21 cellular contexts compared by ENCODE assay signal in the genomic region with DNA sequence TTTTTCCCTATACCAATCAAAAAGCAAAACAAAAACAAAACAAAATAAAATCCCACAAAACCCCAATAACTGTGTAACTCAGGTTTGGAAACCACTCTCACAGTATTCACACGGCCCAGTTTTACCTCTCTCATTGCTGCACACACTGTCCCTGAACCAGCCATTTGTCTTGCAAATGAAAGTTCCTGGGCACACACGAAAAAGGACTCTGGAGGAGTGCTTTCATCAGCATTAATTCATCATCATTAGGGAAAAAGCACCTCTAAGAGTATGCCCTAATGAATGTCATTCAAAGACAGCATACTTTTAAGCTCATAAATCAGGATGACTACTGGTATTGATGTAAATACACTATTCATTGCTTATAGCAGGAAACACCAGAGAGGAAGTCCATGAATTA.
DNase-seq lines count a peak whose midpoint lies in the region; ATAC-seq, FAIRE-seq and TF ChIP-seq lines count a peak whose summit lies in the region.
"Had no signal": no experiment of that assay in that cellular context is flagged by ENCODE, and none has a peak within 500 bp of the region (broad histone marks: within the 10 kb centered on the region; RNA-seq: fewer than 3 reads in every experiment).

No MANE protein-coding gene starts in this region.

- TF ChIP-seq RAD21 in H1 (IDR thresholded peaks at IDR 0.05 in 1 of 2, conservative IDR thresholded peaks at IDR 0.05 in 1 of 2; ENCODE audit: low read depth in 2 of 2, low read length in 2 of 2): no peak

- no peak overlapping the region for H2BK12ac ChIP-seq in H1 (ENCODE audit: low read depth, low read length)

- DNase-seq in HAP-1 (ENCODE audit: low spot score in 2 of 2) (peak; percentile 51 to 87), H1 (ENCODE audit: low read depth in 1 of 2, low spot score in 2 of 2) (no peak), superior temporal gyrus (ENCODE audit: extremely low spot score) (peak; percentile 25)
- DNase-seq in activated CD8-positive, alpha-beta memory T cell treated with anti-CD3 and anti-CD28 coated beads, Interleukin-2, amount 10 ng/mL, durations not matched to agents 7 days and 5 days: no peak
- DNase-seq: CD4-positive, CD25-positive, alpha-beta regulatory T cell; CD8-positive, alpha-beta T cell; DMS 273 treated with DMSO at 0.1 percent for 48 hours; DMS79; EL; GDM1; GM23248; HCEC 1CT had no signal

- ATAC-seq in gastroesophageal sphincter (peak; percentile 52), HG03025 (IDR thresholded peaks at IDR 0.05; ENCODE audit: low FRiP score, unreplicated experiment) (no peak), HG03521 (IDR thresholded peaks at IDR 0.05; ENCODE audit: unreplicated experiment) (no peak), GM18505 (IDR thresholded peaks at IDR 0.05; ENCODE audit: unreplicated experiment) (no peak)
- ATAC-seq in activated CD8-positive, alpha-beta memory T cell treated with anti-CD3 and anti-CD28 coated beads, Interleukin-2, amount 10 ng/mL, durations not matched to agents 7 days and 5 days: no peak
- ATAC-seq: CD8-positive, alpha-beta T cell had no signal

- H4K5ac ChIP-seq in H1 (ENCODE audit: insufficient read length, low read depth, low read length): no peak overlapping the region

- H3K9me3 Mint-ChIP-seq in activated CD8-positive, alpha-beta memory T cell treated with anti-CD3 and anti-CD28 coated beads, Interleukin-2, amount 10 ng/mL, durations not matched to agents 7 days and 5 days (ENCODE audit: low read depth): no peaks in the 10 kb centered on the region
- H3K9me3 Mint-ChIP-seq: CD4-positive, CD25-positive, alpha-beta regulatory T cell; CD8-positive, alpha-beta T cell had no signal

- peaks cover 8% of the 10 kb centered on the region for H3K4me1 ChIP-seq in HAP-1
- peaks cover 0 to 10% (median 3%) of the 10 kb centered on the region in 4 experiments; a peak in 3 of 7 replicates for H3K4me1 ChIP-seq in H1 (replicated peaks in 1 of 4; ENCODE audit: control insufficient read depth in 3 of 4, insufficient read depth in 4 of 4, low read length in 3 of 4)
- peaks cover 0 to 38% (median 11%) of the 10 kb centered on the region in 3 donors for H3K4me1 ChIP-seq in gastroesophageal sphincter
- H3K4me1 ChIP-seq: BLaER1 had no signal

- H2BK20ac ChIP-seq in H1 (ENCODE audit: low read length): no peak overlapping the region

- TF ChIP-seq CTCF in H1 (IDR thresholded peaks at IDR 0.05; ENCODE audit: control extremely low read depth in 1 of 3, insufficient read depth in 1 of 3, low read depth in 1 of 3, low read length in 3 of 3): no peak
- TF ChIP-seq CTCF in gastroesophageal sphincter (IDR thresholded peaks at IDR 0.05): no peak

- H2BK5ac ChIP-seq in H1 (ENCODE audit: low read depth, low read length): no peak overlapping the region

- no peak overlapping the region for H3K56ac ChIP-seq in H1 (replicated peaks; ENCODE audit: insufficient read length, low read depth, low read length)

- no peak overlapping the region for H3K9ac ChIP-seq in H1 (replicated peaks in 1 of 4; ENCODE audit: extremely low read depth in 1 of 4, low read depth in 3 of 4, low read length in 3 of 4)
- H3K9ac ChIP-seq: BLaER1, GM23248 had no signal

- TF ChIP-seq EP300 in H1 (IDR thresholded peaks at IDR 0.05; ENCODE audit: borderline replicate concordance in 1 of 2, low read depth in 2 of 2, low read length in 2 of 2) (no peak), gastroesophageal sphincter (IDR thresholded peaks at IDR 0.05) (no peak)

- no peak overlapping the region for H2AK5ac ChIP-seq in H1 (ENCODE audit: low read depth, low read length)

- H3K14ac ChIP-seq in H1 (ENCODE audit: insufficient read length): no peak overlapping the region

- no peak for TF ChIP-seq POLR2A in H1 (IDR thresholded peaks at IDR 0.05; ENCODE audit: control extremely low read depth in 1 of 2, low read depth in 2 of 2, low read length in 2 of 2)
- no peak for TF ChIP-seq POLR2A in gastroesophageal sphincter (IDR thresholded peaks at IDR 0.05)
- TF ChIP-seq POLR2A in GM18505 (IDR thresholded peaks at IDR 0.05; ENCODE audit: borderline replicate concordance, extremely low read depth, insufficient read depth, insufficient read length): no peak

- H4K20me1 ChIP-seq in H1 (replicated peaks in 1 of 2; ENCODE audit: control insufficient read depth in 1 of 2, insufficient read depth in 2 of 2, low read length in 2 of 2): no peaks in the 10 kb centered on the region
- H4K20me1 ChIP-seq: BLaER1 had no signal

- H3K23ac ChIP-seq in H1 (ENCODE audit: insufficient read length): no peak overlapping the region

- H2BK120ac ChIP-seq in H1 (replicated peaks; ENCODE audit: low read depth, low read length): no peak overlapping the region

- no peaks in the 10 kb centered on the region for H3K79me1 ChIP-seq in H1 (ENCODE audit: low read depth, low read length)

- H3K4ac ChIP-seq in H1 (replicated peaks; ENCODE audit: insufficient read length, low read depth, low read length): no peak overlapping the region

- H3K27ac ChIP-seq in H1 (ENCODE audit: low read depth, low read length) (no peak overlapping the region), gastroesophageal sphincter (peak overlapping the region in 2 of 4 donors; percentile 35 to 71)
- H3K27ac ChIP-seq: BLaER1, C4-2B, GM23248 had no signal

- no peak overlapping the region for H2BK15ac ChIP-seq in H1 (ENCODE audit: low read length)

- no peaks in the 10 kb centered on the region for H3K23me2 ChIP-seq in H1 (ENCODE audit: low read depth, low read length)

- FAIRE-seq in H1 (lab: Jason Lieb, UNC): peak; percentile 24
- FAIRE-seq: D721Med, GM12891, H54 had no signal

- H3K4me2 ChIP-seq in H1 (ENCODE audit: insufficient read depth in 1 of 2, low read depth in 2 of 2, low read length in 2 of 2): no peak overlapping the region
- H3K4me2 ChIP-seq: BLaER1 had no signal

- H3K27me3 Mint-ChIP-seq in activated CD8-positive, alpha-beta memory T cell treated with anti-CD3 and anti-CD28 coated beads, Interleukin-2, amount 10 ng/mL, durations not matched to agents 7 days and 5 days: peaks cover 8% of the 10 kb centered on the region
- H3K27me3 Mint-ChIP-seq: CD4-positive, CD25-positive, alpha-beta regulatory T cell had no signal

- H4K8ac ChIP-seq in H1 (ENCODE audit: extremely low read depth, insufficient read depth, low read length): no peak overlapping the region

- no peak overlapping the region for H3K4me3 Mint-ChIP-seq in activated CD8-positive, alpha-beta memory T cell treated with anti-CD3 and anti-CD28 coated beads, Interleukin-2, amount 10 ng/mL, durations not matched to agents 7 days and 5 days
- H3K4me3 Mint-ChIP-seq: CD4-positive, CD25-positive, alpha-beta regulatory T cell; CD8-positive, alpha-beta T cell had no signal

- H3K36me3 ChIP-seq in HAP-1 (replicated peaks) (no peaks in the 10 kb centered on the region), H1 (ENCODE audit: control insufficient read depth in 2 of 4, insufficient read depth in 4 of 4, low read length in 3 of 4) (no peaks in the 10 kb centered on the region), gastroesophageal sphincter (no peaks in the 10 kb centered on the region)
- H3K36me3 ChIP-seq: BLaER1 had no signal

- H2AFZ ChIP-seq in H1 (ENCODE audit: low read length): no peak overlapping the region
- H2AFZ ChIP-seq: GM23248 had no signal

- CTCF ChIA-PET in H1 (lab: Charles Lee; ENCODE audit: partially characterized antibody): interaction anchor here (1.1 kb wide), 1 partner anchor 26 kb away, joined by 3 read pairs; no protein-coding TSS in a partner anchor
- CTCF ChIA-PET in activated CD8-positive, alpha-beta memory T cell treated with anti-CD3 and anti-CD28 coated beads, Interleukin-2, amount 10 ng/mL, durations not matched to agents 7 days and 5 days (lab: Charles Lee): interaction anchor here (1.1 kb wide), 1 partner anchor 66 kb away, joined by 3 read pairs; no protein-coding TSS in a partner anchor

- H3K18ac ChIP-seq in H1 (ENCODE audit: extremely low read depth, low read length): no peak overlapping the region

- H4K91ac ChIP-seq in H1 (replicated peaks; ENCODE audit: insufficient read length, low read length): no peak overlapping the region

- WGBS in H1 (ENCODE audit: extremely low coverage in 1 of 2, insufficient coverage in 1 of 2, insufficient read length in 1 of 2, insufficient replicate concordance in 2 of 2, low coverage in 1 of 2, low lambda C conversion rate in 2 of 2, missing lambda C conversion rate in 1 of 2), 2 experiments: 32% methylated on average over 2 of the region's 2 CpGs; no CpG with 5 or more reads in 1 of the 2 experiments
- 17 to 26% methylated on average over 2 of the region's 2 CpGs for WGBS in gastroesophageal sphincter (ENCODE audit: low coverage in 1 of 2), 2 donors

- no peaks in the 10 kb centered on the region for H3K27me3 ChIP-seq in HAP-1 (ENCODE audit: low read depth)
- no peaks in the 10 kb centered on the region for H3K27me3 ChIP-seq in H1 (replicated peaks in 1 of 4; ENCODE audit: control insufficient read depth in 3 of 4, extremely low read depth in 1 of 4, insufficient read depth in 3 of 4, low read length in 3 of 4)
- no peaks in the 10 kb centered on the region for H3K27me3 ChIP-seq in gastroesophageal sphincter
- H3K27me3 ChIP-seq: BLaER1 had no signal

- POLR2A ChIA-PET in H1 (lab: Charles Lee; ENCODE audit: partially characterized antibody): interaction anchor here (0.8 kb wide), 1 partner anchor 16 kb away, joined by 3 read pairs; no protein-coding TSS in a partner anchor

- no peaks in the 10 kb centered on the region for H3K36me3 Mint-ChIP-seq in activated CD8-positive, alpha-beta memory T cell treated with anti-CD3 and anti-CD28 coated beads, Interleukin-2, amount 10 ng/mL, durations not matched to agents 7 days and 5 days
- H3K36me3 Mint-ChIP-seq: CD4-positive, CD25-positive, alpha-beta regulatory T cell; CD8-positive, alpha-beta T cell had no signal

- in situ Hi-C loops in HAP-1 (cut with MboI; ENCODE audit: low sequenced_read_pairs): no loop called here

- no peak overlapping the region for H3K4me3 ChIP-seq in HAP-1
- no peak overlapping the region for H3K4me3 ChIP-seq in H1 (ENCODE audit: extremely low read depth in 1 of 4, insufficient read depth in 2 of 4, low read depth in 3 of 4, low read length in 4 of 4)
- H3K4me3 ChIP-seq in gastroesophageal sphincter: no peak overlapping the region
- H3K4me3 ChIP-seq: BLaER1, GM23248 had no signal

- no peak overlapping the region for H3K27ac Mint-ChIP-seq in activated CD8-positive, alpha-beta memory T cell treated with anti-CD3 and anti-CD28 coated beads, Interleukin-2, amount 10 ng/mL, durations not matched to agents 7 days and 5 days
- H3K27ac Mint-ChIP-seq: CD4-positive, CD25-positive, alpha-beta regulatory T cell; CD8-positive, alpha-beta T cell had no signal

- no peaks in the 10 kb centered on the region for H3K4me1 Mint-ChIP-seq in activated CD8-positive, alpha-beta memory T cell treated with anti-CD3 and anti-CD28 coated beads, Interleukin-2, amount 10 ng/mL, durations not matched to agents 7 days and 5 days
- H3K4me1 Mint-ChIP-seq: CD4-positive, CD25-positive, alpha-beta regulatory T cell had no signal

- no peaks in the 10 kb centered on the region for H3K9me3 ChIP-seq in HAP-1
- H3K9me3 ChIP-seq in H1 (ENCODE audit: insufficient read depth in 2 of 2, low read depth in 1 of 2, low read length in 1 of 2): no peaks in the 10 kb centered on the region
- no peaks in the 10 kb centered on the region for H3K9me3 ChIP-seq in gastroesophageal sphincter
- H3K9me3 ChIP-seq: BLaER1 had no signal

- H3K79me2 ChIP-seq in H1 (ENCODE audit: control insufficient read depth in 1 of 2, insufficient read depth in 2 of 2, low read length in 2 of 2): no peaks in the 10 kb centered on the region

TF ChIP-seq in H1, 55 proteins besides CTCF, POLR2A, EP300 and RAD21 (continues in another document):
- no peak for TF ChIP-seq EGR1 (IDR thresholded peaks at IDR 0.05; ENCODE audit: borderline replicate concordance, low read depth, low read length)

Comparison
In these comparisons a context has a peak if more than half of its experiments do, and no peak if none do; other contexts are left out.
1. DNase-seq: peak in HAP-1 (2 of 2) and superior temporal gyrus (single experiment); none in H1 (0 of 2) and activated CD8-positive, alpha-beta memory T cell treated with anti-CD3 and anti-CD28 coated beads, Interleukin-2, amount 10 ng/mL, durations not matched to agents 7 days and 5 days (single experiment).